Comparison of ENCODE assay signal across 17 cellular contexts in the genomic region with DNA sequence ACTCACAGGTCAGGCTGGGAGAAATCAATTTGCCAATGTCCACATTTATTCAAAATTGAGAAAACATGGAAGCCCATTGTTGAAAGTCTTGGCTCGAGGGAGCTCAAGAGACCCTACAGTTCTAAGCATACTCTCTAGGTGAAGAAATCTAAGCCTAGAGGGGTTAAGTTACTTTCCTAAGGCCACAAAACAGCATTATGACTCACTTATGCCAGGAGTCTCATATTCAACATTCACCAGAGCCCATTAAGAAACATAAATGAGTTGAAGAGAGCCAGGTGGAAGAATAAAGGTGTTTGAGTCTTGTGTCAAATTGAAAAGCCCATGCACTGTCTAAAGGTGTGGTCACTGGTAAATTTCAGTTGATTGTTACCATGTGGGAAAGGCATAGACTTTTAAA.
"Had no signal": no experiment of that assay in that cellular context is flagged by ENCODE, and none has a peak within 500 bp of the region (broad histone marks: within the 10 kb centered on the region; RNA-seq: fewer than 3 reads in every experiment).

No MANE protein-coding gene starts in this region.

- H3K4me1 ChIP-seq: esophagus muscularis mucosa, foreskin keratinocyte, heart left ventricle, tibial artery, upper lobe of left lung, uterus had no signal

- H3K4me2 ChIP-seq: smooth muscle cell had no signal

- H3K27me3 ChIP-seq: esophagus muscularis mucosa, foreskin keratinocyte, heart left ventricle, tibial artery, upper lobe of left lung, uterus had no signal

- H3K36me3 ChIP-seq: esophagus muscularis mucosa, heart left ventricle, tibial artery, upper lobe of left lung, uterus had no signal

- ATAC-seq: effector memory CD8-positive, alpha-beta T cell; foreskin keratinocyte; heart left ventricle; mucosa of descending colon; naive thymus-derived CD8-positive, alpha-beta T cell; right cardiac atrium; stimulated activated effector memory CD8-positive, alpha-beta T cell treated with anti-CD3 and anti-CD28 coated beads, Interleukin-12 subunit alpha, Interleukin-12 subunit beta, amount 100 ng/mL, for 72 hours had no signal

- H3K4me3 ChIP-seq: esophagus muscularis mucosa, heart left ventricle, mucosa of descending colon, smooth muscle cell, tibial artery, upper lobe of left lung, uterus had no signal

- H3K9me3 ChIP-seq: esophagus muscularis mucosa, heart left ventricle, mucosa of descending colon, tibial artery, upper lobe of left lung, uterus had no signal

- H3K27ac ChIP-seq: epithelial cell of prostate, esophagus muscularis mucosa, foreskin keratinocyte, heart left ventricle, tibial artery, upper lobe of left lung, uterus had no signal

- DNase-seq: effector memory CD8-positive, alpha-beta T cell; foreskin keratinocyte; heart left ventricle; hippocampal formation; mammary epithelial cell; mucosa of descending colon; naive thymus-derived CD8-positive, alpha-beta T cell; right cardiac atrium; stimulated activated CD4-positive, alpha-beta T cell treated with anti-CD3 and anti-CD28 coated beads, Interleukin-4, amount 100 ng/mL, for 1 hour; stimulated activated CD8-positive, alpha-beta memory T cell treated with anti-CD3 and anti-CD28 coated beads, Interleukin-4, amount 100 ng/mL, for 48 hours; tibial artery; upper lobe of left lung; uterus had no signal
